8 cellular contexts compared by ENCODE assay signal in genomic region chr22:41446057-41446501, GRCh38. TPM values are rescaled to one million over a fixed set of nuclear protein-coding genes. Genes with fewer than 3 reads are reported as not detected.
DNase-seq lines count a peak whose midpoint lies in the region; ATAC-seq and TF ChIP-seq lines count a peak whose summit lies in the region.

No MANE protein-coding gene starts in this region.

- CTCF ChIA-PET in activated CD8-positive, alpha-beta T cell treated with anti-CD3 and anti-CD28 coated beads for 36 hours (lab: Charles Lee), result interaction anchor here (0.8 to 2.6 kb wide), 5 partner anchors 9 to 55 kb away, joined by 3 to 17 read pairs (median 3); no protein-coding TSS in a partner anchor

- H3K27ac ChIP-seq in psoas muscle, result peak overlapping the region; percentile 99

- H3K36me3 Mint-ChIP-seq in activated CD8-positive, alpha-beta T cell treated with anti-CD3 and anti-CD28 coated beads for 36 hours (ENCODE audit: low read depth), result peaks cover 23% of the 10 kb centered on the region

- H3K4me1 Mint-ChIP-seq in activated CD8-positive, alpha-beta T cell treated with anti-CD3 and anti-CD28 coated beads for 36 hours (ENCODE audit: low read depth), result peaks cover 20% of the 10 kb centered on the region

- H3K36me3 ChIP-seq in psoas muscle (ENCODE audit: insufficient read depth in 1 of 2, low read depth in 1 of 2), result peaks cover 0 to 23% of the 10 kb centered on the region in 2 donors

- intact Hi-C loops in Right ventricle myocardium superior (cut with DNase I) (no loop called here), Right ventricle myocardium inferior (cut with DNase I) (no loop called here), cardiac septum (cut with DNase I) (loop anchor here (5.0 kb wide), 1 partner anchor 354 kb away; the partner anchor contains the start of gene EP300), psoas muscle (cut with DNase I) (loop anchor here in 1 of 2 donors (5.0 kb wide), 1 partner anchor 66 kb away; no protein-coding TSS in a partner anchor)
- intact Hi-C loops in activated CD8-positive, alpha-beta T cell treated with anti-CD3 and anti-CD28 coated beads for 36 hours (cut with micrococcal nuclease), result no loop called here

- no peaks in the 10 kb centered on the region for H3K27me3 Mint-ChIP-seq in activated CD8-positive, alpha-beta T cell treated with anti-CD3 and anti-CD28 coated beads for 36 hours

- ATAC-seq in Right ventricle myocardium superior (ENCODE audit: poor library complexity) (no peak), Right ventricle myocardium inferior (no peak), psoas muscle (no peak), HG03108 (IDR thresholded peaks at IDR 0.05; ENCODE audit: unreplicated experiment) (no peak)
- ATAC-seq in activated CD8-positive, alpha-beta T cell treated with anti-CD3 and anti-CD28 coated beads for 36 hours, result no peak

- no peaks in the 10 kb centered on the region for H3K9me3 ChIP-seq in psoas muscle

- peaks cover 37% of the 10 kb centered on the region for H3K4me1 ChIP-seq in psoas muscle

- no peak for TF ChIP-seq CTCF in activated CD8-positive, alpha-beta T cell treated with anti-CD3 and anti-CD28 coated beads for 36 hours (IDR thresholded peaks at IDR 0.05)
- TF ChIP-seq CTCF in psoas muscle (IDR thresholded peaks at IDR 0.05), result no peak

- H3K27me3 ChIP-seq in psoas muscle (ENCODE audit: insufficient read depth in 3 of 3, low read length in 2 of 3), result no peaks in the 10 kb centered on the region

- H3K4me3 Mint-ChIP-seq in activated CD8-positive, alpha-beta T cell treated with anti-CD3 and anti-CD28 coated beads for 36 hours, result peak overlapping the region; percentile 90

- POLR2A ChIA-PET in activated CD8-positive, alpha-beta T cell treated with anti-CD3 and anti-CD28 coated beads for 36 hours (lab: Charles Lee), result interaction anchor here (0.6 to 14.3 kb wide), 26 partner anchors 11 to 353 kb away, joined by 3 to 238 read pairs (median 4); partner anchors contain the start of genes ACO2, DESI1, PHF5A and PMM1

- WGBS in psoas muscle, 3 donors, result 0 to 1% (median 1%) methylated on average over 31 to 34 of the region's 34 CpGs

- H3K27ac Mint-ChIP-seq in activated CD8-positive, alpha-beta T cell treated with anti-CD3 and anti-CD28 coated beads for 36 hours, result peak overlapping the region; percentile 99

- no peaks in the 10 kb centered on the region for H3K9me3 Mint-ChIP-seq in activated CD8-positive, alpha-beta T cell treated with anti-CD3 and anti-CD28 coated beads for 36 hours

- peak overlapping the region; percentile 98 for H3K4me3 ChIP-seq in psoas muscle

- DNase-seq in Right ventricle myocardium superior (peak; percentile 54), Right ventricle myocardium inferior (ENCODE audit: missing footprints) (no peak), cardiac septum (ENCODE audit: low spot score) (peak; percentile 80), psoas muscle (peak; percentile 34 to 65), NCI-H226 (no peak), iPS-NIHi11 (ENCODE audit: low spot score) (no peak)
- DNase-seq in activated CD8-positive, alpha-beta T cell treated with anti-CD3 and anti-CD28 coated beads for 36 hours, result no peak

RNA-seq across cellular contexts. Expression of gene TOB2, which starts 0.5 kb away (rescaled TPM):
- total RNA-seq in Right ventricle myocardium superior, result 62.6 TPM
- total RNA-seq in Right ventricle myocardium inferior, result 68.0 TPM
- 10 to 100 TPM; 27.0 to 28.5 TPM for total RNA-seq in activated CD8-positive, alpha-beta T cell treated with anti-CD3 and anti-CD28 coated beads for 36 hours
- 26.9 TPM for total RNA-seq in cardiac septum
- total RNA-seq in psoas muscle, result 100 to 1,000 TPM in 1 of 4 donors, 10 to 100 TPM in 3; 12.3 to 111 (median 50.9) TPM
- 10 to 100 TPM in 2 of 3 donors, 1 to 10 TPM in 1; 9.5 to 26.1 (median 23.4) TPM for polyA plus RNA-seq in psoas muscle

RNA-seq across cellular contexts. Expression of gene PHF5A, which starts 22.4 kb away (rescaled TPM):
- total RNA-seq in Right ventricle myocardium superior (26.4 TPM), Right ventricle myocardium inferior (25.5 TPM), cardiac septum (22.0 TPM), psoas muscle (10 to 100 TPM; 19.9 to 40.0 (median 23.4) TPM)
- 10 to 100 TPM; 65.2 to 70.4 TPM for total RNA-seq in activated CD8-positive, alpha-beta T cell treated with anti-CD3 and anti-CD28 coated beads for 36 hours
- polyA plus RNA-seq in psoas muscle, result 10 to 100 TPM; 34.3 to 79.2 (median 49.0) TPM

RNA-seq across cellular contexts. Expression of gene ACO2, which starts 22.8 kb away (rescaled TPM):
- total RNA-seq in Right ventricle myocardium superior (835 TPM), Right ventricle myocardium inferior (810 TPM), cardiac septum (662 TPM), psoas muscle (100 to 1,000 TPM; 422 to 513 (median 474) TPM)
- total RNA-seq in activated CD8-positive, alpha-beta T cell treated with anti-CD3 and anti-CD28 coated beads for 36 hours, result 10 to 100 TPM; 96.5 to 97.7 TPM
- polyA plus RNA-seq in psoas muscle, result 100 to 1,000 TPM; 346 to 459 (median 402) TPM

Comparison
In these comparisons a context has a peak if more than half of its experiments do, and no peak if none do; other contexts are left out.
1. DNase-seq: peak in Right ventricle myocardium superior (single experiment), cardiac septum (single experiment) and psoas muscle (2 of 2); none in Right ventricle myocardium inferior (single experiment), activated CD8-positive, alpha-beta T cell treated with anti-CD3 and anti-CD28 coated beads for 36 hours (single experiment), NCI-H226 (single experiment) and iPS-NIHi11 (single experiment).